ENCODE assay signal across 17 cellular contexts in genomic region chr11:46695345-46696211, GRCh38. TPM values are rescaled to one million over a fixed set of nuclear protein-coding genes. Genes with fewer than 3 reads are reported as not detected.
DNase-seq lines count a peak whose midpoint lies in the region; ATAC-seq and TF ChIP-seq lines count a peak whose summit lies in the region.
"Had no signal": no experiment of that assay in that cellular context is flagged by ENCODE, and none has a peak within 500 bp of the region (broad histone marks: within the 10 kb centered on the region; RNA-seq: fewer than 3 reads in every experiment).

No MANE protein-coding gene starts in this region.

- ATAC-seq in naive thymus-derived CD4-positive, alpha-beta T cell = no peak
- ATAC-seq: activated T-cell treated with anti-CD3 and anti-CD28 coated beads, Interleukin-2, amount 50 U/mL, for 4 hours; left colon had no signal

- no peaks in the 10 kb centered on the region for H3K27me3 Mint-ChIP-seq in MCF 10A (ENCODE audit: insufficient read depth, unreplicated experiment)
- peaks cover 0 to 3% (median 0%) of the 10 kb centered on the region in 5 donors for H3K27me3 Mint-ChIP-seq in naive thymus-derived CD4-positive, alpha-beta T cell

- H3K4me3 Mint-ChIP-seq in MCF 10A (ENCODE audit: unreplicated experiment) = no peak overlapping the region
- H3K4me3 Mint-ChIP-seq in naive thymus-derived CD4-positive, alpha-beta T cell = peak overlapping the region in 2 of 10 donors; percentile 37 to 45
- H3K4me3 Mint-ChIP-seq: activated T-cell treated with anti-CD3 and anti-CD28 coated beads, Interleukin-2, amount 50 U/mL, for 4 hours had no signal

- POLR2A ChIA-PET in MCF 10A (lab: Yijun Ruan, JAX) = interaction anchor here (7.0 kb wide), 1 partner anchor 9 kb away, joined by 150 read pairs; no protein-coding TSS in a partner anchor
- POLR2A ChIA-PET in naive thymus-derived CD4-positive, alpha-beta T cell (lab: Charles Lee) = interaction anchor here (0.8 to 12.4 kb wide), 3 partner anchors 14 to 77 kb away, joined by 3 to 135 read pairs (median 3); no protein-coding TSS in a partner anchor

- no peak overlapping the region for H2AFZ ChIP-seq in mammary epithelial cell (ENCODE audit: low read depth, low read length)

- TF ChIP-seq CTCF in MCF 10A (IDR thresholded peaks at IDR 0.05; ENCODE audit: unreplicated experiment) (no peak), mammary epithelial cell (conservative IDR thresholded peaks at IDR 0.05 in 1 of 2, IDR thresholded peaks at IDR 0.05 in 1 of 2; ENCODE audit: extremely low read depth in 1 of 2, insufficient read depth in 1 of 2, low read depth in 1 of 2, low read length in 2 of 2) (no peak), breast epithelium (IDR thresholded peaks at IDR 0.05) (no peak)

- H3K79me2 ChIP-seq in mammary epithelial cell (ENCODE audit: insufficient read depth, low read length) = peaks cover 49% of the 10 kb centered on the region

- H3K4me1 ChIP-seq in mammary epithelial cell (ENCODE audit: insufficient read depth, low read length) (peaks cover 14% of the 10 kb centered on the region), breast epithelium (peaks cover 13 to 16% of the 10 kb centered on the region in 2 donors)
- H3K4me1 ChIP-seq in naive thymus-derived CD4-positive, alpha-beta T cell (ENCODE audit: control insufficient read depth in 2 of 2, insufficient read depth in 2 of 2, low read length in 2 of 2) = peaks cover 20 to 25% of the 10 kb centered on the region in 2 donors
- H3K4me1 ChIP-seq: SJSA1 had no signal

- no peaks in the 10 kb centered on the region for H3K9me3 ChIP-seq in mammary epithelial cell (replicated peaks; ENCODE audit: insufficient read depth, low read length)
- no peaks in the 10 kb centered on the region for H3K9me3 ChIP-seq in breast epithelium
- no peaks in the 10 kb centered on the region for H3K9me3 ChIP-seq in naive thymus-derived CD4-positive, alpha-beta T cell (ENCODE audit: control insufficient read depth in 2 of 3, low read length in 3 of 3)
- H3K9me3 ChIP-seq: SJSA1, transverse colon had no signal

- no peak overlapping the region for H3K9ac ChIP-seq in mammary epithelial cell (ENCODE audit: insufficient read depth, low read length)

- H3K27me3 ChIP-seq in mammary epithelial cell (ENCODE audit: insufficient read depth, low read length) (no peaks in the 10 kb centered on the region), breast epithelium (no peaks in the 10 kb centered on the region)
- no peaks in the 10 kb centered on the region for H3K27me3 ChIP-seq in naive thymus-derived CD4-positive, alpha-beta T cell (ENCODE audit: control insufficient read depth in 2 of 2, insufficient read depth in 2 of 2, low read length in 2 of 2)
- H3K27me3 ChIP-seq: SJSA1, transverse colon had no signal

- H3K36me3 ChIP-seq in mammary epithelial cell (ENCODE audit: insufficient read depth, low read length) (peaks cover 6% of the 10 kb centered on the region), breast epithelium (no peaks in the 10 kb centered on the region)
- H3K36me3 ChIP-seq in naive thymus-derived CD4-positive, alpha-beta T cell (ENCODE audit: control insufficient read depth in 2 of 3, insufficient read depth in 3 of 3, low read length in 3 of 3) = peaks cover 22 to 57% (median 25%) of the 10 kb centered on the region in 3 experiments

- peaks cover 14% of the 10 kb centered on the region for H3K4me1 Mint-ChIP-seq in MCF 10A (ENCODE audit: insufficient read depth, unreplicated experiment)
- H3K4me1 Mint-ChIP-seq in naive thymus-derived CD4-positive, alpha-beta T cell = peaks cover 27 to 56% (median 36%) of the 10 kb centered on the region in 7 donors

- H3K27ac Mint-ChIP-seq in MCF 10A (ENCODE audit: low read depth, unreplicated experiment) = peak overlapping the region; percentile 88
- peak overlapping the region in 5 of 9 donors; percentile 28 to 74 (median 48) for H3K27ac Mint-ChIP-seq in naive thymus-derived CD4-positive, alpha-beta T cell

- H3K4me3 ChIP-seq in mammary epithelial cell (replicated peaks in 1 of 3; ENCODE audit: insufficient read depth in 1 of 3, low read depth in 2 of 3, low read length in 3 of 3) = no peak overlapping the region
- no peak overlapping the region for H3K4me3 ChIP-seq in breast epithelium
- no peak overlapping the region for H3K4me3 ChIP-seq in naive thymus-derived CD4-positive, alpha-beta T cell (ENCODE audit: low read length)
- H3K4me3 ChIP-seq: SJSA1, transverse colon had no signal

- dilution Hi-C loops in mammary epithelial cell (cut with HindIII; ENCODE audit: low sequenced_read_pairs) = no loop called here

- 70% methylated on average over 10 of the region's 12 CpGs for WGBS in mammary epithelial cell (ENCODE audit: low coverage, missing lambda C conversion rate)

- intact Hi-C loops in MCF 10A (cut with micrococcal nuclease) (no loop called here), mammary epithelial cell (cut with micrococcal nuclease) (no loop called here), breast epithelium (cut with DNase I; ENCODE audit: low total_unique reads) (no loop called here)
- intact Hi-C loops in naive thymus-derived CD4-positive, alpha-beta T cell (cut with micrococcal nuclease) = loop anchor here in 1 of 2 donors (5.0 kb wide), 1 partner anchor 858 kb away; no protein-coding TSS in a partner anchor

- BruUV-seq in MCF 10A (replicated peaks; lab: Mats Ljungman, UMichigan) (no TSS peak), mammary epithelial cell (replicated peaks; lab: Mats Ljungman, UMichigan) (no TSS peak)

- no peak overlapping the region for H3K4me2 ChIP-seq in mammary epithelial cell (ENCODE audit: insufficient read depth, low read depth, low read length)

- H3K27ac ChIP-seq in mammary epithelial cell (ENCODE audit: insufficient read depth, low read depth, low read length) (no peak overlapping the region), breast epithelium (peak overlapping the region; percentile 25 to 86), temporal lobe (ENCODE audit: low read depth, low read length) (peak overlapping the region; percentile 97)
- peak overlapping the region; percentile 54 for H3K27ac ChIP-seq in naive thymus-derived CD4-positive, alpha-beta T cell (ENCODE audit: low read depth, low read length)
- H3K27ac ChIP-seq: SJSA1 had no signal

- in situ Hi-C loops in mammary epithelial cell (cut with MboI; ENCODE audit: low sequenced_read_pairs in 2 of 2) = no loop called here

- CTCF ChIA-PET in MCF 10A (lab: Yijun Ruan, JAX) = interaction anchor here (0.6 kb wide), 1 partner anchor 45 kb away, joined by 5 read pairs; no protein-coding TSS in a partner anchor
- CTCF ChIA-PET in mammary epithelial cell (lab: Charles Lee; ENCODE audit: low non-redundant PET) = no interaction called here
- CTCF ChIA-PET in naive thymus-derived CD4-positive, alpha-beta T cell (lab: Charles Lee) = no interaction called here

- DNase-seq in MCF 10A (ENCODE audit: unreplicated experiment) (no peak), mammary epithelial cell (no peak), breast epithelium (ENCODE audit: low spot score in 2 of 2) (no peak), SKM-1 treated with dmso at 0.1 percent for 144 hours (lab: John Stamatoyannopoulos, UW; ENCODE audit: unreplicated experiment) (no peak), epidermal melanocyte (ENCODE audit: insufficient read length, low spot score) (no peak), HT-29 (ENCODE audit: low spot score) (no peak)
- DNase-seq in naive thymus-derived CD4-positive, alpha-beta T cell = no peak
- DNase-seq: activated CD4-positive, alpha-beta T cell treated with anti-CD3 and anti-CD28 coated beads for 48 hours; activated T-cell treated with anti-CD3 and anti-CD28 coated beads, Interleukin-2, amount 50 U/mL, for 4 hours; amniotic stem cell; left colon; NCI-H510A; transverse colon had no signal

- H3K9me3 Mint-ChIP-seq in MCF 10A (ENCODE audit: unreplicated experiment) = no peaks in the 10 kb centered on the region
- peaks cover 0 to 1% (median 0%) of the 10 kb centered on the region in 11 donors for H3K9me3 Mint-ChIP-seq in naive thymus-derived CD4-positive, alpha-beta T cell
- H3K9me3 Mint-ChIP-seq: activated T-cell treated with anti-CD3 and anti-CD28 coated beads, Interleukin-2, amount 50 U/mL, for 4 hours had no signal

- H4K20me1 ChIP-seq in mammary epithelial cell (ENCODE audit: insufficient read depth, low read length) = no peaks in the 10 kb centered on the region

- no peak for TF ChIP-seq POLR2A in breast epithelium (IDR thresholded peaks at IDR 0.05)

- peaks cover 50% of the 10 kb centered on the region for H3K36me3 Mint-ChIP-seq in MCF 10A (ENCODE audit: insufficient read depth, unreplicated experiment)
- peaks cover 3 to 36% (median 7%) of the 10 kb centered on the region in 5 donors for H3K36me3 Mint-ChIP-seq in naive thymus-derived CD4-positive, alpha-beta T cell

RNA-seq across cellular contexts. Expression of gene ARHGAP1, which starts 4.8 kb away (rescaled TPM):
- total RNA-seq in MCF 10A (2022) = 61.0 and 63.6 TPM in 2 replicates
- total RNA-seq in mammary epithelial cell = 100 to 1,000 TPM in 1 of 2 donors, 10 to 100 TPM in 1; 57.2 to 123 TPM
- polyA plus RNA-seq in mammary epithelial cell = 25.5 TPM
- polyA minus RNA-seq in mammary epithelial cell = 162 TPM
- total RNA-seq in breast epithelium = 10 to 100 TPM; 26.5 to 55.7 (median 33.8) TPM
- total RNA-seq in naive thymus-derived CD4-positive, alpha-beta T cell = 10 to 100 TPM; 44.6 to 82.5 (median 64.6) TPM
- 10 to 100 TPM; 44.2 to 69.9 TPM for polyA plus RNA-seq in naive thymus-derived CD4-positive, alpha-beta T cell
- total RNA-seq in temporal lobe = 17.9 TPM
- total RNA-seq in HT-29 (2014; rRNA removed; shearing (Covaris generic)) = 28.7 and 29.3 TPM in 2 replicates

RNA-seq across cellular contexts. Expression of gene ZNF408, which starts 5.3 kb away (rescaled TPM):
- total RNA-seq in MCF 10A (2022) = 14.5 and 15.3 TPM in 2 replicates
- total RNA-seq in mammary epithelial cell = 10 to 100 TPM; 12.6 to 15.2 TPM
- 7.2 TPM for polyA plus RNA-seq in mammary epithelial cell
- polyA minus RNA-seq in mammary epithelial cell = 5.7 TPM
- 1 to 10 TPM; 6.4 to 8.0 (median 7.5) TPM for total RNA-seq in breast epithelium
- total RNA-seq in naive thymus-derived CD4-positive, alpha-beta T cell = 10 to 100 TPM in 4 of 5 experiments, 1 to 10 TPM in 1; 7.8 to 20.0 (median 16.6) TPM
- 10 to 100 TPM in 1 of 2 donors, 1 to 10 TPM in 1; 7.0 to 14.1 TPM for polyA plus RNA-seq in naive thymus-derived CD4-positive, alpha-beta T cell
- 4.2 TPM for total RNA-seq in temporal lobe
- 15.8 and 17.5 TPM in 2 replicates for total RNA-seq in HT-29 (2014; rRNA removed; shearing (Covaris generic))

RNA-seq across cellular contexts. Expression of gene F2, which starts 23.4 kb away (rescaled TPM):
- not detected in 2 replicates for total RNA-seq in MCF 10A (2022)
- not detected for total RNA-seq in mammary epithelial cell
- 0.03 TPM for polyA plus RNA-seq in mammary epithelial cell
- not detected for polyA minus RNA-seq in mammary epithelial cell
- not detected for total RNA-seq in breast epithelium
- under 1 TPM in 1 of 5 experiments, not detected in 4; 0.15 TPM for total RNA-seq in naive thymus-derived CD4-positive, alpha-beta T cell
- not detected for polyA plus RNA-seq in naive thymus-derived CD4-positive, alpha-beta T cell
- total RNA-seq in temporal lobe = not detected
- total RNA-seq in HT-29 (2014; rRNA removed; shearing (Covaris generic)) = 0.38 and 1.7 TPM in 2 replicates
- total RNA-seq: dermis microvascular lymphatic vessel endothelial cell, left colon, pulmonary artery endothelial cell, SJSA1 had no signal
